In genomic region chr12:102740157-102741032, GRCh38 we compare ENCODE assay signal across 9 cellular contexts.
DNase-seq lines count a peak whose midpoint lies in the region; ATAC-seq, FAIRE-seq and TF ChIP-seq lines count a peak whose summit lies in the region.
"Had no signal": no experiment of that assay in that cellular context is flagged by ENCODE, and none has a peak within 500 bp of the region (broad histone marks: within the 10 kb centered on the region; RNA-seq: fewer than 3 reads in every experiment).

No MANE protein-coding gene starts in this region.

- ATAC-seq in HG03280 (IDR thresholded peaks at IDR 0.05; ENCODE audit: unreplicated experiment) (no peak), HG02870 (IDR thresholded peaks at IDR 0.05; ENCODE audit: unreplicated experiment) (no peak), GM21526 (IDR thresholded peaks at IDR 0.05; ENCODE audit: low FRiP score, unreplicated experiment) (no peak)

- DNase-seq in GM18507 (ENCODE audit: extremely low spot score, insufficient read length, low read depth) (no peak), NCI-H82 (lab: John Stamatoyannopoulos, UW) (peak; percentile 69), fibroblast of the aortic adventitia (ENCODE audit: low read depth) (peak; percentile 28), HEK293T (ENCODE audit: extremely low spot score) (no peak)
- DNase-seq: Peyer's patch had no signal

- POLR2A ChIA-PET in HEK293T (lab: Yijun Ruan, JAX) = no interaction called here

- no peak overlapping the region for H3K4me3 ChIP-seq in fibroblast of the aortic adventitia (ENCODE audit: low read depth, low read length)
- H3K4me3 ChIP-seq: Peyer's patch had no signal

- FAIRE-seq in A204.1 (lab: Jason Lieb, UNC) (peak; percentile 60), GM18507 (lab: Jason Lieb, UNC) (peak; percentile 60)

- CTCF ChIA-PET in HEK293T (lab: Yijun Ruan, JAX) = interaction anchor here (0.6 to 1.1 kb wide), 4 partner anchors 97 to 953 kb away, joined by 3 to 4 read pairs (median 4); no protein-coding TSS in a partner anchor

- no peak for TF ChIP-seq CTCF in fibroblast of the aortic adventitia (IDR thresholded peaks at IDR 0.05; ENCODE audit: insufficient read depth, low read length)

TF ChIP-seq in HEK293T, 16 proteins besides CTCF, POLR2A, EP300 and RAD21:
- TF ChIP-seq NFRKB (IDR thresholded peaks at IDR 0.05) = no peak
- TF ChIP-seq L3MBTL2 (conservative IDR thresholded peaks at IDR 0.05) = no peak
- no peak for TF ChIP-seq SP1 (IDR thresholded peaks at IDR 0.05)
- TF ChIP-seq PKNOX1 (IDR thresholded peaks at IDR 0.05) = no peak

Comparison
In these comparisons a context has a peak if more than half of its experiments do, and no peak if none do; other contexts are left out.
1. DNase-seq: peak in NCI-H82 (single experiment) and fibroblast of the aortic adventitia (single experiment); none in GM18507 (single experiment) and HEK293T (single experiment).